Comparison of ENCODE assay signal across 1 cellular context in genomic region chr6:26003102-26003694, GRCh38.
TF ChIP-seq lines count a peak whose summit lies in the region.

No MANE protein-coding gene starts in this region.

TF ChIP-seq in H1, 55 proteins besides CTCF, POLR2A, EP300 and RAD21:
- TF ChIP-seq MAFK (IDR thresholded peaks at IDR 0.05; ENCODE audit: low read depth, low read length) (no peak), TCF12 (IDR thresholded peaks at IDR 0.05; ENCODE audit: low read depth, low read length) (no peak), ZNF274 (IDR thresholded peaks at IDR 0.05; ENCODE audit: borderline replicate concordance, extremely low read depth, low read length) (no peak), CBX5 (IDR thresholded peaks at IDR 0.05; ENCODE audit: low read depth, low read length) (no peak), USF2 (IDR thresholded peaks at IDR 0.05; ENCODE audit: low read length) (no peak), RXRA (IDR thresholded peaks at IDR 0.05; ENCODE audit: insufficient read depth, low read depth, low read length) (no peak), BRCA1 (IDR thresholded peaks at IDR 0.05; ENCODE audit: low read depth, low read length) (no peak), TBP (IDR thresholded peaks at IDR 0.05; ENCODE audit: low read depth, low read length) (no peak), RFX5 (IDR thresholded peaks at IDR 0.05; ENCODE audit: borderline replicate concordance, low read depth, low read length) (no peak), MAX (IDR thresholded peaks at IDR 0.05) (no peak), BCL11A (IDR thresholded peaks at IDR 0.05; ENCODE audit: low read depth in 2 of 2, low read length in 2 of 2) (no peak), RNF2 (IDR thresholded peaks at IDR 0.05; ENCODE audit: borderline replicate concordance, low read depth, low read length, missing control alignments, poor library complexity, severe bottlenecking) (no peak), BACH1 (IDR thresholded peaks at IDR 0.05; ENCODE audit: low read length) (no peak)
